In the genomic region with DNA sequence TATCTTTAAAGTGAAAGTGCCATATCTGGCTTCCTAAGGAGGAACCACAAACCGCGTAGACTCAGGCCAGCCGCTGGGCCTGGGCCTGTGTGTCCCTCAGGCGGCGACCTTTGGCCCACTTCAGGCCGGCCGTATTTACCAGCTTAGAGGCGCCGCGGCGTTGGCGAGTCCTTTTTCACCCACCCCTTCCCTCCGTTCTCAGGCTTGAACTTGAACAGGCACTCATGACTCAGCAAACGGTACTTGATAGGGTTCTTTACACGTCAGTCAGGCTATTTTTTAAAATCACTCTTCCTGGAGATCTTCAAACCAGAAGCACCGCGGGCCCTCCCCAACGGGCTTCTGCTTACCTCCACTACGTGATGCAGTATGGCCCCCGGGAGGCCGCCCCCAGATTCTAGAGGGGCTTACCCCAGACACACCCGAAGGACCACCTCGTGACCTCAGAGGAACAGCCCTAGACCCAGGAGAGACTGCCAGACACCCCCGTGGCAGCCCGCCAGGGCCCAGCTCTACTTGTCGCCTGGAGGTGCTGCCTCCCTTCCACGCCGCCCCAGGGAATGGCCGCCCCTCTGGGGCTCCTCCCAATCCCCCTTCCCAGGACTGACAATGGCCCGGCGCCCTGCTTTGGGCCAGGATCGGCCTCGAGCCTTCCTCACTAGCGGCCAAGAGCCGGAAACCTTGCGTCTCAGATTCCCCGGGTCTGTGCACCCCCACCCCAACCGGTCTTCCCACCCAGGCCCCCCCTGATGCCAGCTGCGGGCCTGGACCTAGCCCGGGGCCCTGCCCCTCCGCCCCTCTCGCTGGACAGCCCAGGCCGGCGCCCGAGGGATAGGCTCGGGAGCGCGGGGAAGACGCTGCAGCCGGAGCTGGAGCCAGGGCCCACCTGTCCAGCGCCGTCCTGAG, we compare ENCODE assay signal across 1 cellular context.
TF ChIP-seq lines count a peak whose summit lies in the region.

No MANE protein-coding gene starts in this region.

TF ChIP-seq in K562, 482 proteins besides CTCF, POLR2A, EP300 and RAD21 (continued from another document and continues in another):
- TF ChIP-seq TFE3 (CRISPR knock-in tag; IDR thresholded peaks at IDR 0.05), result peak; percentile 6; the same call in 1 of the 2 replicates
- no peak for TF ChIP-seq CEBPG (CRISPR knock-in tag; IDR thresholded peaks at IDR 0.05)
- TF ChIP-seq CEBPG (tag; conservative IDR thresholded peaks at IDR 0.05 in 1 of 2, IDR thresholded peaks at IDR 0.05 in 1 of 2), result no peak
- peak; percentile 80 for TF ChIP-seq PHF21A (IDR thresholded peaks at IDR 0.05; ENCODE audit: borderline replicate concordance, low read depth)
- peak; percentile 99 for TF ChIP-seq ZNF316 (IDR thresholded peaks at IDR 0.05)
- no peak for TF ChIP-seq ZNF232 (CRISPR knock-in tag; IDR thresholded peaks at IDR 0.05)
- TF ChIP-seq CEBPB (tag; IDR thresholded peaks at IDR 0.05), result no peak
- TF ChIP-seq SIX5 (IDR thresholded peaks at IDR 0.05; ENCODE audit: borderline replicate concordance in 1 of 2, insufficient read depth in 1 of 2, low read depth in 1 of 2, low read length in 2 of 2), result no peak
- TF ChIP-seq ZNF766 (CRISPR knock-in tag; conservative IDR thresholded peaks at IDR 0.05), result no peak
- TF ChIP-seq XRCC4 (IDR thresholded peaks at IDR 0.05; ENCODE audit: extremely low read depth, insufficient read depth, insufficient read length), result no peak
- no peak for TF ChIP-seq NFXL1 (CRISPR knock-in tag; IDR thresholded peaks at IDR 0.05)
- TF ChIP-seq, protein P1, sequence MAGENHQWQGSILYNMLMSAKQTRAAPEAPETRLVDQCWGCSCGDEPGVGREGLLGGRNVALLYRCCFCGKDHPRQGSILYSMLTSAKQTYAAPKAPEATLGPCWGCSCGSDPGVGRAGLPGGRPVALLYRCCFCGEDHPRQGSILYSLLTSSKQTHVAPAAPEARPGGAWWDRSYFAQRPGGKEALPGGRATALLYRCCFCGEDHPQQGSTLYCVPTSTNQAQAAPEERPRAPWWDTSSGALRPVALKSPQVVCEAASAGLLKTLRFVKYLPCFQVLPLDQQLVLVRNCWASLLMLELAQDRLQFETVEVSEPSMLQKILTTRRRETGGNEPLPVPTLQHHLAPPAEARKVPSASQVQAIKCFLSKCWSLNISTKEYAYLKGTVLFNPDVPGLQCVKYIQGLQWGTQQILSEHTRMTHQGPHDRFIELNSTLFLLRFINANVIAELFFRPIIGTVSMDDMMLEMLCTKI (IDR thresholded peaks at IDR 0.05; ENCODE audit: partially characterized antibody), result no peak
- no peak for TF ChIP-seq ZNF280B (CRISPR knock-in tag; IDR thresholded peaks at IDR 0.05)
- TF ChIP-seq HDAC3 (IDR thresholded peaks at IDR 0.05; ENCODE audit: borderline replicate concordance, partially characterized antibody), result peak; percentile 100
- TF ChIP-seq KAT2B (IDR thresholded peaks at IDR 0.05; ENCODE audit: low read depth, low read length), result no peak
- TF ChIP-seq ZBTB7A (IDR thresholded peaks at IDR 0.05; ENCODE audit: borderline replicate concordance, control insufficient read depth, low read depth, low read length), result peak; percentile 61; the same call in 1 of the 2 replicates
- TF ChIP-seq, protein P2, sequence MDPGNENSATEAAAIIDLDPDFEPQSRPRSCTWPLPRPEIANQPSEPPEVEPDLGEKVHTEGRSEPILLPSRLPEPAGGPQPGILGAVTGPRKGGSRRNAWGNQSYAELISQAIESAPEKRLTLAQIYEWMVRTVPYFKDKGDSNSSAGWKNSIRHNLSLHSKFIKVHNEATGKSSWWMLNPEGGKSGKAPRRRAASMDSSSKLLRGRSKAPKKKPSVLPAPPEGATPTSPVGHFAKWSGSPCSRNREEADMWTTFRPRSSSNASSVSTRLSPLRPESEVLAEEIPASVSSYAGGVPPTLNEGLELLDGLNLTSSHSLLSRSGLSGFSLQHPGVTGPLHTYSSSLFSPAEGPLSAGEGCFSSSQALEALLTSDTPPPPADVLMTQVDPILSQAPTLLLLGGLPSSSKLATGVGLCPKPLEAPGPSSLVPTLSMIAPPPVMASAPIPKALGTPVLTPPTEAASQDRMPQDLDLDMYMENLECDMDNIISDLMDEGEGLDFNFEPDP (CRISPR knock-in tag; IDR thresholded peaks at IDR 0.05), result no peak
- peak; percentile 78 for TF ChIP-seq NEUROD1 (IDR thresholded peaks at IDR 0.05; ENCODE audit: borderline replicate concordance, low read depth, low read length, partially characterized antibody)
- TF ChIP-seq PREB (CRISPR knock-in tag; IDR thresholded peaks at IDR 0.05), result no peak
- TF ChIP-seq SETDB1 (IDR thresholded peaks at IDR 0.05; ENCODE audit: low read length), result no peak
- peak; percentile 99 for TF ChIP-seq NFE2 (IDR thresholded peaks at IDR 0.05; ENCODE audit: low read depth)
- TF ChIP-seq, protein P3, sequence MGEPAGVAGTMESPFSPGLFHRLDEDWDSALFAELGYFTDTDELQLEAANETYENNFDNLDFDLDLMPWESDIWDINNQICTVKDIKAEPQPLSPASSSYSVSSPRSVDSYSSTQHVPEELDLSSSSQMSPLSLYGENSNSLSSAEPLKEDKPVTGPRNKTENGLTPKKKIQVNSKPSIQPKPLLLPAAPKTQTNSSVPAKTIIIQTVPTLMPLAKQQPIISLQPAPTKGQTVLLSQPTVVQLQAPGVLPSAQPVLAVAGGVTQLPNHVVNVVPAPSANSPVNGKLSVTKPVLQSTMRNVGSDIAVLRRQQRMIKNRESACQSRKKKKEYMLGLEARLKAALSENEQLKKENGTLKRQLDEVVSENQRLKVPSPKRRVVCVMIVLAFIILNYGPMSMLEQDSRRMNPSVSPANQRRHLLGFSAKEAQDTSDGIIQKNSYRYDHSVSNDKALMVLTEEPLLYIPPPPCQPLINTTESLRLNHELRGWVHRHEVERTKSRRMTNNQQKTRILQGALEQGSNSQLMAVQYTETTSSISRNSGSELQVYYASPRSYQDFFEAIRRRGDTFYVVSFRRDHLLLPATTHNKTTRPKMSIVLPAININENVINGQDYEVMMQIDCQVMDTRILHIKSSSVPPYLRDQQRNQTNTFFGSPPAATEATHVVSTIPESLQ (CRISPR knock-in tag; IDR thresholded peaks at IDR 0.05), result 0 out of 2 replicates have a peak, but pooled peaks have one; percentile 48
- no peak for TF ChIP-seq ZNF347 (CRISPR knock-in tag; IDR thresholded peaks at IDR 0.05; ENCODE audit: low read depth)
- peak; percentile 93 for TF ChIP-seq XRCC5 (IDR thresholded peaks at IDR 0.05; ENCODE audit: low read depth, low read length)
- peak; percentile 81 for TF ChIP-seq NR2C1 (IDR thresholded peaks at IDR 0.05)
- TF ChIP-seq NR2C1 (tag; IDR thresholded peaks at IDR 0.05), result peak; percentile 92
- TF ChIP-seq PCBP1 (IDR thresholded peaks at IDR 0.05; ENCODE audit: low read depth, low read length, poor library complexity, severe bottlenecking), result peak; percentile 46
- TF ChIP-seq TEAD4 (IDR thresholded peaks at IDR 0.05; ENCODE audit: low read length), result peak; percentile 83
- TF ChIP-seq TEAD4 (CRISPR knock-in tag; IDR thresholded peaks at IDR 0.05; ENCODE audit: borderline replicate concordance), result no peak
- TF ChIP-seq, protein P4, sequence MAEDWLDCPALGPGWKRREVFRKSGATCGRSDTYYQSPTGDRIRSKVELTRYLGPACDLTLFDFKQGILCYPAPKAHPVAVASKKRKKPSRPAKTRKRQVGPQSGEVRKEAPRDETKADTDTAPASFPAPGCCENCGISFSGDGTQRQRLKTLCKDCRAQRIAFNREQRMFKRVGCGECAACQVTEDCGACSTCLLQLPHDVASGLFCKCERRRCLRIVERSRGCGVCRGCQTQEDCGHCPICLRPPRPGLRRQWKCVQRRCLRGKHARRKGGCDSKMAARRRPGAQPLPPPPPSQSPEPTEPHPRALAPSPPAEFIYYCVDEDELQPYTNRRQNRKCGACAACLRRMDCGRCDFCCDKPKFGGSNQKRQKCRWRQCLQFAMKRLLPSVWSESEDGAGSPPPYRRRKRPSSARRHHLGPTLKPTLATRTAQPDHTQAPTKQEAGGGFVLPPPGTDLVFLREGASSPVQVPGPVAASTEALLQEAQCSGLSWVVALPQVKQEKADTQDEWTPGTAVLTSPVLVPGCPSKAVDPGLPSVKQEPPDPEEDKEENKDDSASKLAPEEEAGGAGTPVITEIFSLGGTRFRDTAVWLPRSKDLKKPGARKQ (CRISPR knock-in tag; IDR thresholded peaks at IDR 0.05), result no peak
- peak; percentile 77 for TF ChIP-seq SOX6 (IDR thresholded peaks at IDR 0.05)
- no peak for TF ChIP-seq ARID2 (IDR thresholded peaks at IDR 0.05)
- TF ChIP-seq, protein P5, sequence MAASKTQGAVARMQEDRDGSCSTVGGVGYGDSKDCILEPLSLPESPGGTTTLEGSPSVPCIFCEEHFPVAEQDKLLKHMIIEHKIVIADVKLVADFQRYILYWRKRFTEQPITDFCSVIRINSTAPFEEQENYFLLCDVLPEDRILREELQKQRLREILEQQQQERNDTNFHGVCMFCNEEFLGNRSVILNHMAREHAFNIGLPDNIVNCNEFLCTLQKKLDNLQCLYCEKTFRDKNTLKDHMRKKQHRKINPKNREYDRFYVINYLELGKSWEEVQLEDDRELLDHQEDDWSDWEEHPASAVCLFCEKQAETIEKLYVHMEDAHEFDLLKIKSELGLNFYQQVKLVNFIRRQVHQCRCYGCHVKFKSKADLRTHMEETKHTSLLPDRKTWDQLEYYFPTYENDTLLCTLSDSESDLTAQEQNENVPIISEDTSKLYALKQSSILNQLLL (CRISPR knock-in tag; IDR thresholded peaks at IDR 0.05; ENCODE audit: borderline replicate concordance), result no peak
- TF ChIP-seq MEIS2 (IDR thresholded peaks at IDR 0.05; ENCODE audit: partially characterized antibody), result peak; percentile 67
- peak; percentile 67 for TF ChIP-seq MBD2 (IDR thresholded peaks at IDR 0.05; ENCODE audit: borderline replicate concordance, low read depth)
- no peak for TF ChIP-seq BRCA1 (IDR thresholded peaks at IDR 0.05)
- TF ChIP-seq BRCA1 (CRISPR knock-in tag; IDR thresholded peaks at IDR 0.05), result no peak
- TF ChIP-seq HMGXB4 (CRISPR knock-in tag; IDR thresholded peaks at IDR 0.05), result no peak
- no peak for TF ChIP-seq SRSF1 (IDR thresholded peaks at IDR 0.05; ENCODE audit: low read depth, low read length)
- TF ChIP-seq NR4A1 (CRISPR knock-in tag; IDR thresholded peaks at IDR 0.05), result no peak
- no peak for TF ChIP-seq NR4A1 (tag; IDR thresholded peaks at IDR 0.05)
- TF ChIP-seq HDAC8 (tag; IDR thresholded peaks at IDR 0.05), result no peak
- no peak for TF ChIP-seq RBM25 (IDR thresholded peaks at IDR 0.05; ENCODE audit: low read depth, low read length, severe bottlenecking)
- no peak for TF ChIP-seq ARID3B (CRISPR knock-in tag; IDR thresholded peaks at IDR 0.05; ENCODE audit: borderline replicate concordance)
- no peak for TF ChIP-seq TCFL5 (CRISPR knock-in tag; conservative IDR thresholded peaks at IDR 0.05)
- peak; percentile 29 to 92 (median 64) for TF ChIP-seq YY1 (IDR thresholded peaks at IDR 0.05; ENCODE audit: borderline replicate concordance in 1 of 3, control insufficient read depth in 1 of 3, extremely low read depth in 1 of 3, insufficient read depth in 3 of 3, insufficient read length in 1 of 3, insufficient replicate concordance in 2 of 3, low read depth in 1 of 3, low read length in 2 of 3)
